Comparison of ENCODE assay signal across 1 cellular context in the genomic region with DNA sequence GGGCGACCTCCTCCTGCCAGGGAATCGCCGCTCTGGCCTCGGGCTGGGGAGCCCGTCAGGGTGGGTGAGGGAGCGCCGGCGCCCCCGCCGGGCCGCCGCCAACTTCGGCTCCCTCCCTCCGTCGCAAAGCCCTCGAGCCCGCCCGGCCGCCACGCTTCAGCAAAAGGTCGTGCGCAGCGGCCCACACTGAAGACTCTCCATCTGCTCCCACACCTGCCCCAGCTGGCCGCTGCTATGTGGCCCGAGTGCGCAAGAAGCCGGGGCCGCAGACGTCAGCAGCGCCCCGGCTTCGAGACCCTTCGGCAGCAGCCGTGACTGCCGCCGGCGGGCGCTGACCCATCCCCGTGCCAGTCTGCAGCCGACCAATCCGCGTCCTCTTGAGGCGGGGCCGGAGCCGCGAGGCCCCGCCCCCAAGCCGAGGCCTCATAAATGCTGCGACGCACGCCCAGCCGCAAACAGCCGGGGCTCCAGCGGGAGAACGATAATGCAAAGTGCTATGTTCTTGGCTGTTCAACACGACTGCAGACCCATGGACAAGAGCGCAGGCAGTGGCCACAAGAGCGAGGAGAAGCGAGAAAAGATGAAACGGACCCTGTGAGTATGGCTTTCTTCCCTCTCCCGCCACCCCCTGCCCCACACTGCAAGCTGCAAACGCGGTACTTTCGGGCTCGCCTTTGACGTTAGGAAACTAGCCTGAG.
A peak's percentile ranks its signal among the peaks of the same experiment; 100 is the strongest.
TF ChIP-seq lines count a peak whose summit lies in the region.

A gene with protein sequence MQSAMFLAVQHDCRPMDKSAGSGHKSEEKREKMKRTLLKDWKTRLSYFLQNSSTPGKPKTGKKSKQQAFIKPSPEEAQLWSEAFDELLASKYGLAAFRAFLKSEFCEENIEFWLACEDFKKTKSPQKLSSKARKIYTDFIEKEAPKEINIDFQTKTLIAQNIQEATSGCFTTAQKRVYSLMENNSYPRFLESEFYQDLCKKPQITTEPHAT (plus strand): TSS at position 452 of the 698 bp plus-strand sequence. CDS start 33 bp downstream, at position 485.

TF ChIP-seq in SK-N-SH treated with all-trans-retinoic acid at 6 μM for 48 hours, 23 proteins besides CTCF, POLR2A, EP300 and RAD21 (continued from another document):
- TF ChIP-seq, protein P1, sequence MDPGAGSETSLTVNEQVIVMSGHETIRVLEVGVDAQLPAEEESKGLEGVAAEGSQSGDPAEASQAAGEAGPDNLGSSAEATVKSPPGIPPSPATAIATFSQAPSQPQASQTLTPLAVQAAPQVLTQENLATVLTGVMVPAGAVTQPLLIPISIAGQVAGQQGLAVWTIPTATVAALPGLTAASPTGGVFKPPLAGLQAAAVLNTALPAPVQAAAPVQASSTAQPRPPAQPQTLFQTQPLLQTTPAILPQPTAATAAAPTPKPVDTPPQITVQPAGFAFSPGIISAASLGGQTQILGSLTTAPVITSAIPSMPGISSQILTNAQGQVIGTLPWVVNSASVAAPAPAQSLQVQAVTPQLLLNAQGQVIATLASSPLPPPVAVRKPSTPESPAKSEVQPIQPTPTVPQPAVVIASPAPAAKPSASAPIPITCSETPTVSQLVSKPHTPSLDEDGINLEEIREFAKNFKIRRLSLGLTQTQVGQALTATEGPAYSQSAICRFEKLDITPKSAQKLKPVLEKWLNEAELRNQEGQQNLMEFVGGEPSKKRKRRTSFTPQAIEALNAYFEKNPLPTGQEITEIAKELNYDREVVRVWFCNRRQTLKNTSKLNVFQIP (CRISPR knock-in tag; IDR thresholded peaks at IDR 0.05; ENCODE audit: borderline replicate concordance, low read depth): no peak
- TF ChIP-seq ARNTL (CRISPR knock-in tag; IDR thresholded peaks at IDR 0.05; ENCODE audit: borderline replicate concordance, low read depth) (no peak), ZFP3 (CRISPR knock-in tag; IDR thresholded peaks at IDR 0.05) (no peak), ZFP30 (CRISPR knock-in tag; IDR thresholded peaks at IDR 0.05) (no peak), ISL1 (CRISPR knock-in tag; IDR thresholded peaks at IDR 0.05) (no peak), ZC3H10 (CRISPR knock-in tag; IDR thresholded peaks at IDR 0.05) (peak; percentile 59; the same call in 1 of the 2 replicates), ZNF8 (CRISPR knock-in tag; IDR thresholded peaks at IDR 0.05) (no peak)
- TF ChIP-seq, protein P2, sequence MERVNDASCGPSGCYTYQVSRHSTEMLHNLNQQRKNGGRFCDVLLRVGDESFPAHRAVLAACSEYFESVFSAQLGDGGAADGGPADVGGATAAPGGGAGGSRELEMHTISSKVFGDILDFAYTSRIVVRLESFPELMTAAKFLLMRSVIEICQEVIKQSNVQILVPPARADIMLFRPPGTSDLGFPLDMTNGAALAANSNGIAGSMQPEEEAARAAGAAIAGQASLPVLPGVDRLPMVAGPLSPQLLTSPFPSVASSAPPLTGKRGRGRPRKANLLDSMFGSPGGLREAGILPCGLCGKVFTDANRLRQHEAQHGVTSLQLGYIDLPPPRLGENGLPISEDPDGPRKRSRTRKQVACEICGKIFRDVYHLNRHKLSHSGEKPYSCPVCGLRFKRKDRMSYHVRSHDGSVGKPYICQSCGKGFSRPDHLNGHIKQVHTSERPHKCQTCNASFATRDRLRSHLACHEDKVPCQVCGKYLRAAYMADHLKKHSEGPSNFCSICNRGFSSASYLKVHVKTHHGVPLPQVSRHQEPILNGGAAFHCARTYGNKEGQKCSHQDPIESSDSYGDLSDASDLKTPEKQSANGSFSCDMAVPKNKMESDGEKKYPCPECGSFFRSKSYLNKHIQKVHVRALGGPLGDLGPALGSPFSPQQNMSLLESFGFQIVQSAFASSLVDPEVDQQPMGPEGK (CRISPR knock-in tag; IDR thresholded peaks at IDR 0.05; ENCODE audit: borderline replicate concordance): no peak
TF ChIP-seq in SK-N-SH treated with all-trans-retinoic acid at 6 μM for 48 hours: peak in this region for 3.
